ENCODE assay signal across 19 cellular contexts in genomic region chr13:23354520-23354919, GRCh38.
"Had no signal": no experiment of that assay in that cellular context is flagged by ENCODE, and none has a peak within 500 bp of the region (broad histone marks: within the 10 kb centered on the region; RNA-seq: fewer than 3 reads in every experiment).

No MANE protein-coding gene starts in this region.

- H3K4me1 Mint-ChIP-seq: immature natural killer cell, nephron progenitor cell had no signal

- H3K4me1 ChIP-seq: psoas muscle, right lobe of liver, upper lobe of left lung, uterus had no signal

- H3K27me3 Mint-ChIP-seq: naive thymus-derived CD4-positive, alpha-beta T cell; stimulated activated naive CD8-positive, alpha-beta T cell treated with anti-CD3 and anti-CD28 coated beads, Interleukin-15, Interleukin-2, amounts not matched to agents 100 ng/mL and 50 ng/mL, for 24 hours had no signal

- DNase-seq: dermis blood vessel endothelial cell; esophagus squamous epithelium; foreskin fibroblast; immature natural killer cell; left ventricle myocardium superior; mesendoderm; naive thymus-derived CD4-positive, alpha-beta T cell; nephron progenitor cell; psoas muscle; retina; right lobe of liver; stimulated activated CD4-positive, alpha-beta T cell treated with anti-CD3 and anti-CD28 coated beads, Interleukin-4, amount 100 ng/mL, for 1 hour; stimulated activated CD8-positive, alpha-beta memory T cell treated with anti-CD3 and anti-CD28 coated beads, Interleukin-4, amount 100 ng/mL, for 48 hours; tibial artery; uterus had no signal

- H3K36me3 ChIP-seq: right lobe of liver, uterus had no signal

- H3K4me3 Mint-ChIP-seq: immature natural killer cell; naive thymus-derived CD4-positive, alpha-beta T cell; nephron progenitor cell; stimulated activated effector memory CD8-positive, alpha-beta T cell treated with anti-CD3 and anti-CD28 coated beads, Interleukin-12 subunit alpha, Interleukin-12 subunit beta, amount 100 ng/mL, for 72 hours; stimulated activated naive CD8-positive, alpha-beta T cell treated with anti-CD3 and anti-CD28 coated beads, Interleukin-15, Interleukin-2, amounts not matched to agents 100 ng/mL and 50 ng/mL, for 24 hours had no signal

- H3K27ac Mint-ChIP-seq: immature natural killer cell; stimulated activated effector memory CD8-positive, alpha-beta T cell treated with anti-CD3 and anti-CD28 coated beads, Interleukin-12 subunit alpha, Interleukin-12 subunit beta, amount 100 ng/mL, for 72 hours; stimulated activated naive CD8-positive, alpha-beta T cell treated with anti-CD3 and anti-CD28 coated beads, Interleukin-15, Interleukin-2, amounts not matched to agents 100 ng/mL and 50 ng/mL, for 24 hours had no signal

- H3K4me3 ChIP-seq: esophagus squamous epithelium, lung, psoas muscle, right lobe of liver, tibial artery, upper lobe of left lung, uterus had no signal

- H3K9me3 Mint-ChIP-seq: immature natural killer cell; nephron progenitor cell; stimulated activated effector memory CD8-positive, alpha-beta T cell treated with anti-CD3 and anti-CD28 coated beads, Interleukin-12 subunit alpha, Interleukin-12 subunit beta, amount 100 ng/mL, for 72 hours; stimulated activated naive CD8-positive, alpha-beta T cell treated with anti-CD3 and anti-CD28 coated beads, Interleukin-15, Interleukin-2, amounts not matched to agents 100 ng/mL and 50 ng/mL, for 24 hours had no signal

- H3K27me3 ChIP-seq: esophagus squamous epithelium, right lobe of liver, tibial artery, upper lobe of left lung, uterus had no signal

- ATAC-seq: left ventricle myocardium superior; naive thymus-derived CD4-positive, alpha-beta T cell; psoas muscle; right lobe of liver; stimulated activated effector memory CD8-positive, alpha-beta T cell treated with anti-CD3 and anti-CD28 coated beads, Interleukin-12 subunit alpha, Interleukin-12 subunit beta, amount 100 ng/mL, for 72 hours had no signal

- H3K9me3 ChIP-seq: esophagus squamous epithelium, psoas muscle, right lobe of liver, tibial artery, upper lobe of left lung, uterus had no signal

- H3K27ac ChIP-seq: esophagus squamous epithelium, psoas muscle, right lobe of liver, tibial artery, upper lobe of left lung, uterus had no signal
